In the genomic region with DNA sequence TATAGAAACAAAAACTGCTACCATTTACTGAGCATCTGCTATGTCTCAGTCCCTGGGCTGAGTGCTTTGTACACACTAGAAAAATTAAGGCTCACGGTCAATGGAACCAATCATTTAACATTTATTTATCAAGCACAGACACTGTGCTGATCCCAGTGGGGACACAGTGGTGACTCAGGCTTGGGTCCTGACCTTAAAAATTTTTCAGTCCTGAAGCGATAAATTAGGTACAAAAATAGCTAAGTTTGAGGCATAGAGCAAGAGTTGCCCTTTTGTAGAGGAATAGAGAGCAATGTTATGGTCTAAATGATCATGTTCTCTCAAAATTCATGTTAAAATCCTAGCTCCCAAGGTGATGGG, we compare ENCODE assay signal across 2 cellular contexts.
TF ChIP-seq lines count a peak whose summit lies in the region.

No MANE protein-coding gene starts in this region.

TF ChIP-seq in K562, 482 proteins besides CTCF, POLR2A, EP300 and RAD21 (continued from another document):
- TF ChIP-seq, protein P1, sequence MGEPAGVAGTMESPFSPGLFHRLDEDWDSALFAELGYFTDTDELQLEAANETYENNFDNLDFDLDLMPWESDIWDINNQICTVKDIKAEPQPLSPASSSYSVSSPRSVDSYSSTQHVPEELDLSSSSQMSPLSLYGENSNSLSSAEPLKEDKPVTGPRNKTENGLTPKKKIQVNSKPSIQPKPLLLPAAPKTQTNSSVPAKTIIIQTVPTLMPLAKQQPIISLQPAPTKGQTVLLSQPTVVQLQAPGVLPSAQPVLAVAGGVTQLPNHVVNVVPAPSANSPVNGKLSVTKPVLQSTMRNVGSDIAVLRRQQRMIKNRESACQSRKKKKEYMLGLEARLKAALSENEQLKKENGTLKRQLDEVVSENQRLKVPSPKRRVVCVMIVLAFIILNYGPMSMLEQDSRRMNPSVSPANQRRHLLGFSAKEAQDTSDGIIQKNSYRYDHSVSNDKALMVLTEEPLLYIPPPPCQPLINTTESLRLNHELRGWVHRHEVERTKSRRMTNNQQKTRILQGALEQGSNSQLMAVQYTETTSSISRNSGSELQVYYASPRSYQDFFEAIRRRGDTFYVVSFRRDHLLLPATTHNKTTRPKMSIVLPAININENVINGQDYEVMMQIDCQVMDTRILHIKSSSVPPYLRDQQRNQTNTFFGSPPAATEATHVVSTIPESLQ (CRISPR knock-in tag; IDR thresholded peaks at IDR 0.05): no peak
- TF ChIP-seq ELF4 (CRISPR knock-in tag; IDR thresholded peaks at IDR 0.05) (no peak), CHCHD3 (CRISPR knock-in tag; IDR thresholded peaks at IDR 0.05) (no peak), ZNF197 (CRISPR knock-in tag; IDR thresholded peaks at IDR 0.05; ENCODE audit: low read depth) (no peak), ARID1B (IDR thresholded peaks at IDR 0.05) (0 out of 2 replicates have a peak, but pooled peaks have one; percentile 18), MCM3 (IDR thresholded peaks at IDR 0.05) (no peak), PYGO2 (tag; IDR thresholded peaks at IDR 0.05) (no peak), MYBL2 (IDR thresholded peaks at IDR 0.05; ENCODE audit: low read depth) (no peak), MYBL2 (CRISPR knock-in tag; IDR thresholded peaks at IDR 0.05; ENCODE audit: borderline replicate concordance) (no peak), CAMTA2 (CRISPR knock-in tag; conservative IDR thresholded peaks at IDR 0.05) (no peak), PHF8 (IDR thresholded peaks at IDR 0.05; ENCODE audit: borderline replicate concordance, low read length) (no peak), CBFA2T3 (IDR thresholded peaks at IDR 0.05) (peak; percentile 40; the same call in 1 of the 2 replicates), BRF1 (IDR thresholded peaks at IDR 0.05; ENCODE audit: borderline replicate concordance, extremely low read depth, insufficient read length) (no peak), TCF3 (CRISPR knock-in tag; IDR thresholded peaks at IDR 0.05) (peak; percentile 36; the same call in 1 of the 2 replicates), MYNN (IDR thresholded peaks at IDR 0.05) (no peak), MYNN (CRISPR knock-in tag; IDR thresholded peaks at IDR 0.05) (no peak), NR1H2 (CRISPR knock-in tag; IDR thresholded peaks at IDR 0.05) (no peak), ZNF79 (CRISPR knock-in tag; IDR thresholded peaks at IDR 0.05; ENCODE audit: low read depth) (no peak)
- TF ChIP-seq, protein P2, sequence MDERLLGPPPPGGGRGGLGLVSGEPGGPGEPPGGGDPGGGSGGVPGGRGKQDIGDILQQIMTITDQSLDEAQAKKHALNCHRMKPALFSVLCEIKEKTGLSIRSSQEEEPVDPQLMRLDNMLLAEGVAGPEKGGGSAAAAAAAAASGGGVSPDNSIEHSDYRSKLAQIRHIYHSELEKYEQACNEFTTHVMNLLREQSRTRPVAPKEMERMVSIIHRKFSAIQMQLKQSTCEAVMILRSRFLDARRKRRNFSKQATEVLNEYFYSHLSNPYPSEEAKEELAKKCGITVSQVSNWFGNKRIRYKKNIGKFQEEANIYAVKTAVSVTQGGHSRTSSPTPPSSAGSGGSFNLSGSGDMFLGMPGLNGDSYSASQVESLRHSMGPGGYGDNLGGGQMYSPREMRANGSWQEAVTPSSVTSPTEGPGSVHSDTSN (CRISPR knock-in tag; IDR thresholded peaks at IDR 0.05; ENCODE audit: low read depth): no peak
- TF ChIP-seq, protein P2 (tag; conservative IDR thresholded peaks at IDR 0.05; ENCODE audit: low read depth): no peak
- TF ChIP-seq, protein P3, sequence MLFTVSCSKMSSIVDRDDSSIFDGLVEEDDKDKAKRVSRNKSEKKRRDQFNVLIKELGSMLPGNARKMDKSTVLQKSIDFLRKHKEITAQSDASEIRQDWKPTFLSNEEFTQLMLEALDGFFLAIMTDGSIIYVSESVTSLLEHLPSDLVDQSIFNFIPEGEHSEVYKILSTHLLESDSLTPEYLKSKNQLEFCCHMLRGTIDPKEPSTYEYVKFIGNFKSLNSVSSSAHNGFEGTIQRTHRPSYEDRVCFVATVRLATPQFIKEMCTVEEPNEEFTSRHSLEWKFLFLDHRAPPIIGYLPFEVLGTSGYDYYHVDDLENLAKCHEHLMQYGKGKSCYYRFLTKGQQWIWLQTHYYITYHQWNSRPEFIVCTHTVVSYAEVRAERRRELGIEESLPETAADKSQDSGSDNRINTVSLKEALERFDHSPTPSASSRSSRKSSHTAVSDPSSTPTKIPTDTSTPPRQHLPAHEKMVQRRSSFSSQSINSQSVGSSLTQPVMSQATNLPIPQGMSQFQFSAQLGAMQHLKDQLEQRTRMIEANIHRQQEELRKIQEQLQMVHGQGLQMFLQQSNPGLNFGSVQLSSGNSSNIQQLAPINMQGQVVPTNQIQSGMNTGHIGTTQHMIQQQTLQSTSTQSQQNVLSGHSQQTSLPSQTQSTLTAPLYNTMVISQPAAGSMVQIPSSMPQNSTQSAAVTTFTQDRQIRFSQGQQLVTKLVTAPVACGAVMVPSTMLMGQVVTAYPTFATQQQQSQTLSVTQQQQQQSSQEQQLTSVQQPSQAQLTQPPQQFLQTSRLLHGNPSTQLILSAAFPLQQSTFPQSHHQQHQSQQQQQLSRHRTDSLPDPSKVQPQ (CRISPR knock-in tag; IDR thresholded peaks at IDR 0.05; ENCODE audit: borderline replicate concordance): no peak
- TF ChIP-seq, protein P4, sequence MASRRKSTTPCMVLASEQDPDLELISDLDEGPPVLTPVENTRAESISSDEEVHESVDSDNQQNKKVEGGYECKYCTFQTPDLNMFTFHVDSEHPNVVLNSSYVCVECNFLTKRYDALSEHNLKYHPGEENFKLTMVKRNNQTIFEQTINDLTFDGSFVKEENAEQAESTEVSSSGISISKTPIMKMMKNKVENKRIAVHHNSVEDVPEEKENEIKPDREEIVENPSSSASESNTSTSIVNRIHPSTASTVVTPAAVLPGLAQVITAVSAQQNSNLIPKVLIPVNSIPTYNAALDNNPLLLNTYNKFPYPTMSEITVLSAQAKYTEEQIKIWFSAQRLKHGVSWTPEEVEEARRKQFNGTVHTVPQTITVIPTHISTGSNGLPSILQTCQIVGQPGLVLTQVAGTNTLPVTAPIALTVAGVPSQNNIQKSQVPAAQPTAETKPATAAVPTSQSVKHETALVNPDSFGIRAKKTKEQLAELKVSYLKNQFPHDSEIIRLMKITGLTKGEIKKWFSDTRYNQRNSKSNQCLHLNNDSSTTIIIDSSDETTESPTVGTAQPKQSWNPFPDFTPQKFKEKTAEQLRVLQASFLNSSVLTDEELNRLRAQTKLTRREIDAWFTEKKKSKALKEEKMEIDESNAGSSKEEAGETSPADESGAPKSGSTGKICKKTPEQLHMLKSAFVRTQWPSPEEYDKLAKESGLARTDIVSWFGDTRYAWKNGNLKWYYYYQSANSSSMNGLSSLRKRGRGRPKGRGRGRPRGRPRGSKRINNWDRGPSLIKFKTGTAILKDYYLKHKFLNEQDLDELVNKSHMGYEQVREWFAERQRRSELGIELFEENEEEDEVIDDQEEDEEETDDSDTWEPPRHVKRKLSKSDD (conservative IDR thresholded peaks at IDR 0.05; ENCODE audit: low read length): no peak

TF ChIP-seq in GM23338, 12 proteins besides CTCF, POLR2A, EP300 and RAD21:
- TF ChIP-seq, protein P5, sequence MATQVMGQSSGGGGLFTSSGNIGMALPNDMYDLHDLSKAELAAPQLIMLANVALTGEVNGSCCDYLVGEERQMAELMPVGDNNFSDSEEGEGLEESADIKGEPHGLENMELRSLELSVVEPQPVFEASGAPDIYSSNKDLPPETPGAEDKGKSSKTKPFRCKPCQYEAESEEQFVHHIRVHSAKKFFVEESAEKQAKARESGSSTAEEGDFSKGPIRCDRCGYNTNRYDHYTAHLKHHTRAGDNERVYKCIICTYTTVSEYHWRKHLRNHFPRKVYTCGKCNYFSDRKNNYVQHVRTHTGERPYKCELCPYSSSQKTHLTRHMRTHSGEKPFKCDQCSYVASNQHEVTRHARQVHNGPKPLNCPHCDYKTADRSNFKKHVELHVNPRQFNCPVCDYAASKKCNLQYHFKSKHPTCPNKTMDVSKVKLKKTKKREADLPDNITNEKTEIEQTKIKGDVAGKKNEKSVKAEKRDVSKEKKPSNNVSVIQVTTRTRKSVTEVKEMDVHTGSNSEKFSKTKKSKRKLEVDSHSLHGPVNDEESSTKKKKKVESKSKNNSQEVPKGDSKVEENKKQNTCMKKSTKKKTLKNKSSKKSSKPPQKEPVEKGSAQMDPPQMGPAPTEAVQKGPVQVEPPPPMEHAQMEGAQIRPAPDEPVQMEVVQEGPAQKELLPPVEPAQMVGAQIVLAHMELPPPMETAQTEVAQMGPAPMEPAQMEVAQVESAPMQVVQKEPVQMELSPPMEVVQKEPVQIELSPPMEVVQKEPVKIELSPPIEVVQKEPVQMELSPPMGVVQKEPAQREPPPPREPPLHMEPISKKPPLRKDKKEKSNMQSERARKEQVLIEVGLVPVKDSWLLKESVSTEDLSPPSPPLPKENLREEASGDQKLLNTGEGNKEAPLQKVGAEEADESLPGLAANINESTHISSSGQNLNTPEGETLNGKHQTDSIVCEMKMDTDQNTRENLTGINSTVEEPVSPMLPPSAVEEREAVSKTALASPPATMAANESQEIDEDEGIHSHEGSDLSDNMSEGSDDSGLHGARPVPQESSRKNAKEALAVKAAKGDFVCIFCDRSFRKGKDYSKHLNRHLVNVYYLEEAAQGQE (IDR thresholded peaks at IDR 0.05; ENCODE audit: unreplicated experiment): no peak
- TF ChIP-seq EZH2 (IDR thresholded peaks at IDR 0.05; ENCODE audit: low read depth, unreplicated experiment): no peak
- TF ChIP-seq NANOG (IDR thresholded peaks at IDR 0.05; ENCODE audit: borderline replicate concordance): no peak
